In genomic region chr9:21294904-21295538, GRCh38 we compare ENCODE assay signal across 15 cellular contexts. TPM values are rescaled to one million over a fixed set of nuclear protein-coding genes. Genes with fewer than 3 reads are reported as not detected.
DNase-seq lines count a peak whose midpoint lies in the region; ATAC-seq, FAIRE-seq and TF ChIP-seq lines count a peak whose summit lies in the region.
"Had no signal": no experiment of that assay in that cellular context is flagged by ENCODE, and none has a peak within 500 bp of the region (broad histone marks: within the 10 kb centered on the region; RNA-seq: fewer than 3 reads in every experiment).

No MANE protein-coding gene starts in this region.

- FAIRE-seq in RCC 7860 (lab: Jason Lieb, UNC) (no peak), kidney (lab: Jason Lieb, UNC) (no peak)
- FAIRE-seq: GM12892 had no signal

- TF ChIP-seq CTCF in thyroid gland (IDR thresholded peaks at IDR 0.05) (no peak), kidney (IDR thresholded peaks at IDR 0.05; ENCODE audit: borderline replicate concordance, extremely low read depth, insufficient read depth) (no peak)

- H3K9me3 ChIP-seq in thyroid gland (no peaks in the 10 kb centered on the region), kidney (ENCODE audit: control insufficient read depth in 1 of 2, low read length in 2 of 2) (no peaks in the 10 kb centered on the region)
- H3K9me3 ChIP-seq: adrenal gland had no signal

- no peak overlapping the region for H3K4me3 ChIP-seq in thyroid gland (replicated peaks in 1 of 3)
- no peak overlapping the region for H3K4me3 ChIP-seq in kidney (ENCODE audit: low read length in 2 of 2)
- H3K4me3 ChIP-seq: adrenal gland had no signal

- 63 to 80% methylated on average over 6 of the region's 6 CpGs for WGBS in thyroid gland, 2 donors

- ATAC-seq in GM18498 (IDR thresholded peaks at IDR 0.05; ENCODE audit: unreplicated experiment) (peak; percentile 85), GM21367 (IDR thresholded peaks at IDR 0.05; ENCODE audit: unreplicated experiment) (peak; percentile 64), HG03108 (IDR thresholded peaks at IDR 0.05; ENCODE audit: unreplicated experiment) (peak; percentile 68), left colon (no peak)
- ATAC-seq: Right ventricle myocardium inferior had no signal

- no peak for TF ChIP-seq POLR2A in thyroid gland (IDR thresholded peaks at IDR 0.05)

- H3K27ac ChIP-seq in thyroid gland (no peak overlapping the region), kidney (ENCODE audit: low read depth in 2 of 2, low read length in 2 of 2) (no peak overlapping the region)
- H3K27ac ChIP-seq: adrenal gland had no signal

- intact Hi-C loops in thyroid gland (cut with DNase I), result no loop called here
- intact Hi-C loops in kidney (cut with DNase I), result no loop called here
- intact Hi-C loops in left colon (cut with DNase I, micrococcal nuclease), result no loop called here

- H3K4me1 ChIP-seq in thyroid gland (no peaks in the 10 kb centered on the region), kidney (ENCODE audit: control insufficient read depth in 1 of 2, insufficient read depth in 1 of 2, low read depth in 1 of 2, low read length in 2 of 2) (no peaks in the 10 kb centered on the region)
- H3K4me1 ChIP-seq: adrenal gland had no signal

- no peaks in the 10 kb centered on the region for H3K27me3 ChIP-seq in thyroid gland
- H3K27me3 ChIP-seq: adrenal gland had no signal

- no peak overlapping the region for H3K9ac ChIP-seq in kidney (ENCODE audit: low read length in 2 of 2)

- DNase-seq in SKM-1 treated with dmso at 0.1 percent for 144 hours (lab: John Stamatoyannopoulos, UW; ENCODE audit: unreplicated experiment) (peak; percentile 78), thyroid gland (no peak), RCC 7860 (ENCODE audit: low spot score) (no peak), kidney (no peak), left colon (no peak)
- DNase-seq: activated CD4-positive, alpha-beta T cell treated with anti-CD3 and anti-CD28 coated beads, Interleukin-2, amount 50 U/mL, for 48 hours; adrenal gland; naive B cell; substantia nigra had no signal

- H3K36me3 ChIP-seq in thyroid gland (no peaks in the 10 kb centered on the region), kidney (ENCODE audit: control insufficient read depth in 1 of 2, insufficient read depth in 2 of 2, low read length in 2 of 2) (no peaks in the 10 kb centered on the region)
- H3K36me3 ChIP-seq: adrenal gland had no signal

RNA-seq across cellular contexts. Expression of gene IFNA5, which starts 10.1 kb away (rescaled TPM):
- total RNA-seq in thyroid gland (not detected), kidney (not detected), left colon (not detected)
- not detected for polyA plus RNA-seq in kidney (ENCODE audit: insufficient read depth, low read depth, low replicate concordance)
- total RNA-seq: adrenal gland, Right ventricle myocardium inferior had no signal
- polyA plus RNA-seq: adrenal gland, CD14-positive monocyte had no signal

RNA-seq across cellular contexts. Expression of gene KLHL9, which starts 40.2 kb away (rescaled TPM):
- 10 to 100 TPM; 28.4 to 31.0 (median 30.9) TPM for total RNA-seq in thyroid gland
- 30.5 TPM for total RNA-seq in kidney
- 10.4 TPM for polyA plus RNA-seq in kidney (ENCODE audit: insufficient read depth, low read depth, low replicate concordance)
- total RNA-seq in left colon, result 10 to 100 TPM; 19.0 to 23.7 TPM

RNA-seq across cellular contexts. Expression of gene IFNA14, which starts 55.2 kb away (rescaled TPM):
- total RNA-seq in thyroid gland (not detected), kidney (not detected), left colon (not detected)
- polyA plus RNA-seq in kidney (ENCODE audit: insufficient read depth, low read depth, low replicate concordance), result not detected
- total RNA-seq: adrenal gland, Right ventricle myocardium inferior had no signal
- polyA plus RNA-seq: adrenal gland, CD14-positive monocyte had no signal

RNA-seq across cellular contexts. Expression of gene IFNA6, which starts 55.7 kb away (rescaled TPM):
- total RNA-seq in thyroid gland (not detected), kidney (not detected), left colon (not detected)
- not detected for polyA plus RNA-seq in kidney (ENCODE audit: insufficient read depth, low read depth, low replicate concordance)
- total RNA-seq: adrenal gland, Right ventricle myocardium inferior had no signal
- polyA plus RNA-seq: adrenal gland, CD14-positive monocyte had no signal
